17 cellular contexts compared by ENCODE assay signal in the genomic region with DNA sequence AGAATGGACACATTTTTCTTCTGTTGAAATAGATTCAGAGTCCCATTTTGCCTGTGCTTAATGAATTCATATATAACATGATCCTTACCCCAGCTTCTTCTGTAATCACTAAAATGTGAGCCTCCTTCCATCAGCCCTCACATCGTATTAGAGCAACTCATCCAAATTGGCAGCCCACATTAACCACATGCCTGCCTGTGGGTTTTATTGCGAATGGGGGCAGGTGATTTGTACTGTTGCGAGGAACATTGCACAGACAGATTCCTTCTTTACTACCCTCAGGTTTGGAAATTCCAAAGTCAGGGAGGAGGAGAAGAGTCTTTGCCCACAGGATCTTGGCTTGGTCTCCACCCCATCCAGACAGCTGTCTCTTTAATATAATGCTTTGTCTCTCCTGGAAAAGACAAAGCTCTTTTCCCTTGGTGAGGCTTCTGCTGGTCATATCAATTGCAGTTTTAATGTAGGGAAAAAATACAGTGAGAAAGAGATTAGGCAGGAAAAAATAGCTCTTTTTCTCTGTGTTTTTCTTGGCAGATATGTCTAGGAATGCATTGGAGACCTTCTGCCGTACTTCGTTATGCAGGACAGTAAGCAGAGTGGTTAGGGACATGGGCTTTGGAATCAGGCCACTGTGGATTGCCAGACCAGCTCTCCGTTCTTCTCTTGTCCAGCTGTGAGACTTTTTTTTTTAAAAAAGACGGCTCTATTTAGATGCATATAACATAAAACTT.
A peak's percentile ranks its signal among the peaks of the same experiment; 100 is the strongest.
DNase-seq lines count a peak whose midpoint lies in the region; TF ChIP-seq lines count a peak whose summit lies in the region.
"Had no signal": no experiment of that assay in that cellular context is flagged by ENCODE, and none has a peak within 500 bp of the region (broad histone marks: within the 10 kb centered on the region; RNA-seq: fewer than 3 reads in every experiment).

No MANE protein-coding gene starts in this region.

- H4K20me1 ChIP-seq in osteoblast (ENCODE audit: insufficient read depth, low read length): no peaks in the 10 kb centered on the region

- H3K9me3 ChIP-seq in osteoblast (ENCODE audit: low read depth, low read length) (no peaks in the 10 kb centered on the region), prostate gland (no peaks in the 10 kb centered on the region)
- H3K9me3 ChIP-seq: BLaER1 treated with 17β-estradiol and CSF1 and Interleukin-3, amounts not matched to agents 10 nM and 100 nM; esophagus muscularis mucosa; spleen; stomach had no signal

- H3K27me3 ChIP-seq in osteoblast (ENCODE audit: insufficient read depth, low read length) (no peaks in the 10 kb centered on the region), prostate gland (replicated peaks; ENCODE audit: insufficient read depth) (no peaks in the 10 kb centered on the region)
- H3K27me3 ChIP-seq: BLaER1 treated with 17β-estradiol and CSF1 and Interleukin-3, amounts not matched to agents 10 nM and 100 nM; esophagus muscularis mucosa; spleen; stomach had no signal

- no peak for TF ChIP-seq POLR2A in prostate gland (IDR thresholded peaks at IDR 0.05)

- TF ChIP-seq CTCF in osteoblast (IDR thresholded peaks at IDR 0.05; ENCODE audit: extremely low read depth, low read depth, low read length): no peak
- TF ChIP-seq CTCF in prostate gland (IDR thresholded peaks at IDR 0.05): no peak

- no peak overlapping the region for H3K27ac ChIP-seq in epithelial cell of prostate
- peak overlapping the region; percentile 69 for H3K27ac ChIP-seq in osteoblast (ENCODE audit: low read depth, low read length)
- H3K27ac ChIP-seq in prostate gland: no peak overlapping the region
- H3K27ac ChIP-seq: BLaER1 treated with 17β-estradiol and CSF1 and Interleukin-3, amounts not matched to agents 10 nM and 100 nM; esophagus muscularis mucosa; spleen; stomach had no signal

- peak overlapping the region; percentile 60 for H3K4me2 ChIP-seq in osteoblast (ENCODE audit: insufficient read depth, low read length)
- H3K4me2 ChIP-seq: BLaER1 treated with 17β-estradiol and CSF1 and Interleukin-3, amounts not matched to agents 10 nM and 100 nM had no signal

- H3K79me2 ChIP-seq in osteoblast (ENCODE audit: insufficient read depth, low read length): no peaks in the 10 kb centered on the region

- H3K4me3 ChIP-seq in osteoblast (ENCODE audit: insufficient read depth, low read length) (no peak overlapping the region), prostate gland (no peak overlapping the region)
- H3K4me3 ChIP-seq: BLaER1 treated with 17β-estradiol and CSF1 and Interleukin-3, amounts not matched to agents 10 nM and 100 nM; esophagus muscularis mucosa; spleen; stomach had no signal

- DNase-seq in Ammon's horn (ENCODE audit: low spot score): peak; percentile 5
- peak; percentile 89 for DNase-seq in RPMI7951 (ENCODE audit: low read depth)
- DNase-seq in epithelial cell of prostate (ENCODE audit: low read depth, low spot score): peak; percentile 2
- DNase-seq in osteoblast (ENCODE audit: insufficient read length, low spot score, missing footprints): no peak
- DNase-seq in activated CD4-positive, alpha-beta T cell treated with anti-CD3 and anti-CD28 coated beads for 4 hours: no peak
- DNase-seq in activated effector memory CD4-positive, alpha-beta T cell treated with anti-CD3 and anti-CD28 coated beads, Interleukin-2, amount 50 U/mL, for 16 hours: no peak
- DNase-seq in prostate gland (ENCODE audit: low spot score): no peak
- no peak for DNase-seq in RPMI8226
- DNase-seq: activated T-cell treated with anti-CD3 and anti-CD28 coated beads, Interleukin-2, amount 50 U/mL, for 72 hours; amniotic stem cell; dermis blood vessel endothelial cell; NCI-H2081 treated with DMSO at 0.1 percent for 48 hours; nucleus accumbens; spleen; stomach had no signal

- H2AFZ ChIP-seq in osteoblast (ENCODE audit: low read length): no peak overlapping the region

- 30% methylated on average over 7 of the region's 7 CpGs for WGBS in prostate gland

- H3K36me3 ChIP-seq in osteoblast (ENCODE audit: insufficient read depth, low read length): no peaks in the 10 kb centered on the region
- no peaks in the 10 kb centered on the region for H3K36me3 ChIP-seq in prostate gland
- H3K36me3 ChIP-seq: esophagus muscularis mucosa, spleen, stomach had no signal

- intact Hi-C loops in prostate gland (cut with DNase I): no loop called here

- peaks cover 12% of the 10 kb centered on the region for H3K4me1 ChIP-seq in osteoblast (ENCODE audit: insufficient read depth, low read length)
- H3K4me1 ChIP-seq in prostate gland (replicated peaks): no peaks in the 10 kb centered on the region
- H3K4me1 ChIP-seq: esophagus muscularis mucosa, spleen, stomach had no signal

Comparison
In these comparisons a context has a peak if more than half of its experiments do, and no peak if none do; other contexts are left out.
1. DNase-seq: peak in Ammon's horn (single experiment), RPMI7951 (single experiment) and epithelial cell of prostate (single experiment); none in osteoblast (single experiment), activated CD4-positive, alpha-beta T cell treated with anti-CD3 and anti-CD28 coated beads for 4 hours (0 of 2), activated effector memory CD4-positive, alpha-beta T cell treated with anti-CD3 and anti-CD28 coated beads, Interleukin-2, amount 50 U/mL, for 16 hours (single experiment), prostate gland (single experiment) and RPMI8226 (single experiment).